ENCODE assay signal across 1 cellular context in genomic region chr6:30912746-30913520, GRCh38.
TF ChIP-seq lines count a peak whose summit lies in the region.

No MANE protein-coding gene starts in this region.

TF ChIP-seq in IMR-90, 13 proteins besides CTCF, POLR2A, EP300 and RAD21:
- TF ChIP-seq ELK1 (IDR thresholded peaks at IDR 0.05; ENCODE audit: borderline replicate concordance, low read depth, low read length) (no peak), CHD1 (IDR thresholded peaks at IDR 0.05; ENCODE audit: low read depth, low read length) (no peak), SMC3 (IDR thresholded peaks at IDR 0.05; ENCODE audit: low read depth, low read length) (no peak)
